Comparison of ENCODE assay signal across 26 cellular contexts in genomic region chr2:11348209-11348749, GRCh38. TPM values are rescaled to one million over a fixed set of nuclear protein-coding genes. Genes with fewer than 3 reads are reported as not detected.
A peak's percentile ranks its signal among the peaks of the same experiment; 100 is the strongest.
DNase-seq lines count a peak whose midpoint lies in the region; ATAC-seq, FAIRE-seq and TF ChIP-seq lines count a peak whose summit lies in the region.
"Had no signal": no experiment of that assay in that cellular context is flagged by ENCODE, and none has a peak within 500 bp of the region (broad histone marks: within the 10 kb centered on the region; RNA-seq: fewer than 3 reads in every experiment).

No MANE protein-coding gene starts in this region.

- ATAC-seq in right cardiac atrium (peak in 1 of 2 donors; percentile 49), HG03039 (IDR thresholded peaks at IDR 0.05; ENCODE audit: unreplicated experiment) (no peak), HG03378 (IDR thresholded peaks at IDR 0.05; ENCODE audit: unreplicated experiment) (no peak)
- ATAC-seq: A549; activated naive CD4-positive, alpha-beta T cell treated with anti-CD3 and anti-CD28 coated beads, Interleukin-2, amount 50 U/mL, for 72 hours; activated T-cell treated with anti-CD3 and anti-CD28 coated beads, Interleukin-2, amount 50 U/mL, for 72 hours; foreskin keratinocyte; SK-N-SH treated with all-trans-retinoic acid at 6 μM for 48 hours; stimulated activated naive CD8-positive, alpha-beta T cell treated with anti-CD3 and anti-CD28 coated beads, Interleukin-15, Interleukin-2, amounts not matched to agents 100 U/mL and 50 U/mL, for 24 hours had no signal

- no peak for FAIRE-seq in kidney (lab: Jason Lieb, UNC)
- FAIRE-seq: A549, islet of Langerhans had no signal

- H3K9me3 ChIP-seq in right cardiac atrium (ENCODE audit: control insufficient read depth, low read length) = no peaks in the 10 kb centered on the region
- H3K9me3 ChIP-seq in right atrium auricular region = no peaks in the 10 kb centered on the region
- H3K9me3 ChIP-seq in kidney (ENCODE audit: control insufficient read depth in 1 of 2, low read length in 2 of 2) = no peaks in the 10 kb centered on the region
- H3K9me3 ChIP-seq: A549, HAP-1 had no signal

- no peaks in the 10 kb centered on the region for H3K27me3 ChIP-seq in right cardiac atrium (ENCODE audit: control insufficient read depth, insufficient read depth)
- no peaks in the 10 kb centered on the region for H3K27me3 ChIP-seq in right atrium auricular region
- H3K27me3 ChIP-seq: BLaER1 treated with 17β-estradiol and CSF1 and Interleukin-3, amounts not matched to agents 10 nM and 100 nM; foreskin keratinocyte had no signal

- H3K4me3 ChIP-seq in right cardiac atrium (ENCODE audit: low read length) (no peak overlapping the region), right atrium auricular region (no peak overlapping the region), kidney (ENCODE audit: low read length in 2 of 2) (no peak overlapping the region)
- H3K4me3 ChIP-seq: A549; BLaER1 treated with 17β-estradiol and CSF1 and Interleukin-3, amounts not matched to agents 10 nM and 100 nM; coronary artery; HAP-1 had no signal

- no peak for TF ChIP-seq CTCF in right atrium auricular region (IDR thresholded peaks at IDR 0.05)
- no peak for TF ChIP-seq CTCF in kidney (IDR thresholded peaks at IDR 0.05; ENCODE audit: borderline replicate concordance, extremely low read depth, insufficient read depth)
- TF ChIP-seq CTCF in neural crest cell (conservative IDR thresholded peaks at IDR 0.05) = no peak

- H3K4me1 Mint-ChIP-seq in neural crest cell = peaks cover 46% of the 10 kb centered on the region

- WGBS in right cardiac atrium = 55% methylated on average over 5 of the region's 5 CpGs

- no peaks in the 10 kb centered on the region for H3K36me3 ChIP-seq in right atrium auricular region
- H3K36me3 ChIP-seq in kidney (ENCODE audit: control insufficient read depth in 1 of 2, insufficient read depth in 2 of 2, low read length in 2 of 2) = no peaks in the 10 kb centered on the region
- H3K36me3 ChIP-seq: BLaER1 treated with 17β-estradiol and CSF1 and Interleukin-3, amounts not matched to agents 10 nM and 100 nM; HAP-1 had no signal

- intact Hi-C loops in right cardiac atrium (cut with DNase I) (loop anchor here (10.0 kb wide), 3 partner anchors 47 to 113 kb away; no protein-coding TSS in a partner anchor), kidney (cut with DNase I) (no loop called here)

- no peak overlapping the region for H3K27ac ChIP-seq in right cardiac atrium (ENCODE audit: low read length)
- no peak overlapping the region for H3K27ac ChIP-seq in right atrium auricular region
- H3K27ac ChIP-seq in kidney (ENCODE audit: low read depth in 2 of 2, low read length in 2 of 2) = no peak overlapping the region
- H3K27ac ChIP-seq: BLaER1 treated with 17β-estradiol and CSF1 and Interleukin-3, amounts not matched to agents 10 nM and 100 nM; coronary artery; foreskin keratinocyte had no signal

- H3K27ac Mint-ChIP-seq in neural crest cell (ENCODE audit: unreplicated experiment) = peak overlapping the region; percentile 10
- H3K27ac Mint-ChIP-seq: activated naive CD4-positive, alpha-beta T cell treated with anti-CD3 and anti-CD28 coated beads, Interleukin-2, amount 50 U/mL, for 72 hours; activated T-cell treated with anti-CD3 and anti-CD28 coated beads, Interleukin-2, amount 50 U/mL, for 72 hours had no signal

- H3K9ac ChIP-seq in kidney (ENCODE audit: low read length in 2 of 2) = no peak overlapping the region
- H3K9ac ChIP-seq: BLaER1 treated with 17β-estradiol and CSF1 and Interleukin-3, amounts not matched to agents 10 nM and 100 nM had no signal

- DNase-seq in right cardiac atrium (peak; percentile 45 to 61 (median 55)), right atrium auricular region (ENCODE audit: low spot score) (no peak), kidney (peak; percentile 83), neural crest cell (ENCODE audit: low read depth, low spot score) (no peak), superior temporal gyrus (ENCODE audit: extremely low spot score) (no peak), epidermal melanocyte (ENCODE audit: insufficient read length, low spot score) (no peak)
- DNase-seq: activated CD4-positive, CD25-positive, alpha-beta regulatory T cell treated with anti-CD3 and anti-CD28 coated beads, Interleukin-2, amount 50 U/mL, for 72 hours; activated T-cell treated with anti-CD3 and anti-CD28 coated beads, Interleukin-2, amount 50 U/mL, for 72 hours; hippocampal formation; KBM-7; NCI-H2029 treated with DMSO at 0.1 percent for 48 hours; NCI-H446 treated with DMSO at 0.1 percent for 48 hours; occipital lobe; stimulated activated CD4-positive, alpha-beta T cell treated with anti-CD3 and anti-CD28 coated beads, Interleukin-1b, Interleukin-23, amount 100 ng/mL, for 48 hours; stimulated activated naive CD8-positive, alpha-beta T cell treated with anti-CD3 and anti-CD28 coated beads, Interleukin-15, Interleukin-2, amounts not matched to agents 100 U/mL and 50 U/mL, for 24 hours; T1000 had no signal

- H3K9me3 Mint-ChIP-seq in neural crest cell = peaks cover 3% of the 10 kb centered on the region
- H3K9me3 Mint-ChIP-seq: activated naive CD4-positive, alpha-beta T cell treated with anti-CD3 and anti-CD28 coated beads, Interleukin-2, amount 50 U/mL, for 72 hours; activated T-cell treated with anti-CD3 and anti-CD28 coated beads, Interleukin-2, amount 50 U/mL, for 72 hours had no signal

- H3K27me3 Mint-ChIP-seq in neural crest cell (ENCODE audit: low read depth) = no peaks in the 10 kb centered on the region

- no peaks in the 10 kb centered on the region for H3K4me1 ChIP-seq in right cardiac atrium (ENCODE audit: control insufficient read depth, insufficient read depth, low read length)
- H3K4me1 ChIP-seq in right atrium auricular region = peaks cover 0 to 8% of the 10 kb centered on the region in 2 donors
- peaks cover 0 to 8% of the 10 kb centered on the region in 2 donors for H3K4me1 ChIP-seq in kidney (ENCODE audit: control insufficient read depth in 1 of 2, insufficient read depth in 1 of 2, low read depth in 1 of 2, low read length in 2 of 2)

- peak overlapping the region; percentile 66 for H3K4me3 Mint-ChIP-seq in neural crest cell
- H3K4me3 Mint-ChIP-seq: activated T-cell treated with anti-CD3 and anti-CD28 coated beads, Interleukin-2, amount 50 U/mL, for 72 hours had no signal

- no peaks in the 10 kb centered on the region for H3K36me3 Mint-ChIP-seq in neural crest cell (ENCODE audit: low read depth)

RNA-seq across cellular contexts. Expression of gene ROCK2, which starts 3.8 kb away (rescaled TPM):
- 10 to 100 TPM; 40.2 to 60.7 (median 40.9) TPM for total RNA-seq in right cardiac atrium
- polyA plus RNA-seq in right cardiac atrium = 10.0 TPM
- 10 to 100 TPM; 32.3 to 32.6 TPM for total RNA-seq in right atrium auricular region
- 58.3 TPM for total RNA-seq in kidney
- polyA plus RNA-seq in kidney (ENCODE audit: insufficient read depth, low read depth, low replicate concordance) = 6.7 TPM
- 47.2 and 53.7 TPM in 2 replicates for total RNA-seq in neural crest cell

Comparison
In these comparisons a context has a peak if more than half of its experiments do, and no peak if none do; other contexts are left out.
1. DNase-seq: peak in right cardiac atrium (3 of 3) and kidney (single experiment); none in right atrium auricular region (single experiment), neural crest cell (single experiment), superior temporal gyrus (single experiment) and epidermal melanocyte (single experiment).